Comparison of ENCODE assay signal across 7 cellular contexts in genomic region chr2:205700331-205701132, GRCh38.
DNase-seq lines count a peak whose midpoint lies in the region; ATAC-seq and TF ChIP-seq lines count a peak whose summit lies in the region.

No MANE protein-coding gene starts in this region.

- peak overlapping the region; percentile 56 for H3K4me2 ChIP-seq in OCI-LY1 (ENCODE audit: low read length)

- no peaks in the 10 kb centered on the region for H4K20me1 ChIP-seq in OCI-LY1 (ENCODE audit: insufficient read depth, low read length)

- H3K4me1 ChIP-seq in OCI-LY1 (ENCODE audit: insufficient read depth, low read length, severe bottlenecking), result peaks cover 33% of the 10 kb centered on the region

- H3K27ac ChIP-seq in OCI-LY1 (ENCODE audit: low read depth, low read length, poor library complexity, severe bottlenecking), result peak overlapping the region; percentile 75
- peak overlapping the region; percentile 85 for H3K27ac ChIP-seq in epithelial cell of prostate

- ATAC-seq in GM19035 (IDR thresholded peaks at IDR 0.05; ENCODE audit: unreplicated experiment), result peak; percentile 85
- ATAC-seq in HG02840 (IDR thresholded peaks at IDR 0.05; ENCODE audit: low FRiP score, unreplicated experiment), result peak; percentile 77

- peak overlapping the region; percentile 28; the same call in 1 of the 2 replicates for H3K9ac ChIP-seq in OCI-LY1 (ENCODE audit: low read length)

- no peak overlapping the region for H2AFZ ChIP-seq in OCI-LY1 (ENCODE audit: low read length)

- no peaks in the 10 kb centered on the region for H3F3A ChIP-seq in OCI-LY1 (ENCODE audit: insufficient read depth, low read length)

- no peaks in the 10 kb centered on the region for H3K9me2 ChIP-seq in OCI-LY1 (ENCODE audit: low read depth, low read length)

- H3K27me3 ChIP-seq in OCI-LY1 (ENCODE audit: insufficient read depth, low read length), result no peaks in the 10 kb centered on the region

- TF ChIP-seq CTCF in OCI-LY1 (IDR thresholded peaks at IDR 0.05; ENCODE audit: low read length), result no peak

- DNase-seq in epithelial cell of prostate (ENCODE audit: low read depth, low spot score) (no peak), pons (ENCODE audit: low spot score) (peak; percentile 69), cerebellar cortex (ENCODE audit: low spot score) (no peak), NCI-H82 treated with DMSO at 0.1 percent for 48 hours (lab: John Stamatoyannopoulos, UW; ENCODE audit: unreplicated experiment) (no peak)

- peak overlapping the region; percentile 1 for H3K4me3 ChIP-seq in OCI-LY1 (ENCODE audit: low read depth, low read length, poor library complexity, severe bottlenecking)

- H3K9me3 ChIP-seq in OCI-LY1 (ENCODE audit: low read length), result no peaks in the 10 kb centered on the region

- no peaks in the 10 kb centered on the region for H3K36me3 ChIP-seq in OCI-LY1 (ENCODE audit: insufficient read depth, low read length)

- no peaks in the 10 kb centered on the region for H3K79me2 ChIP-seq in OCI-LY1 (ENCODE audit: insufficient read depth, low read length)
